8 cellular contexts compared by ENCODE assay signal in the genomic region with DNA sequence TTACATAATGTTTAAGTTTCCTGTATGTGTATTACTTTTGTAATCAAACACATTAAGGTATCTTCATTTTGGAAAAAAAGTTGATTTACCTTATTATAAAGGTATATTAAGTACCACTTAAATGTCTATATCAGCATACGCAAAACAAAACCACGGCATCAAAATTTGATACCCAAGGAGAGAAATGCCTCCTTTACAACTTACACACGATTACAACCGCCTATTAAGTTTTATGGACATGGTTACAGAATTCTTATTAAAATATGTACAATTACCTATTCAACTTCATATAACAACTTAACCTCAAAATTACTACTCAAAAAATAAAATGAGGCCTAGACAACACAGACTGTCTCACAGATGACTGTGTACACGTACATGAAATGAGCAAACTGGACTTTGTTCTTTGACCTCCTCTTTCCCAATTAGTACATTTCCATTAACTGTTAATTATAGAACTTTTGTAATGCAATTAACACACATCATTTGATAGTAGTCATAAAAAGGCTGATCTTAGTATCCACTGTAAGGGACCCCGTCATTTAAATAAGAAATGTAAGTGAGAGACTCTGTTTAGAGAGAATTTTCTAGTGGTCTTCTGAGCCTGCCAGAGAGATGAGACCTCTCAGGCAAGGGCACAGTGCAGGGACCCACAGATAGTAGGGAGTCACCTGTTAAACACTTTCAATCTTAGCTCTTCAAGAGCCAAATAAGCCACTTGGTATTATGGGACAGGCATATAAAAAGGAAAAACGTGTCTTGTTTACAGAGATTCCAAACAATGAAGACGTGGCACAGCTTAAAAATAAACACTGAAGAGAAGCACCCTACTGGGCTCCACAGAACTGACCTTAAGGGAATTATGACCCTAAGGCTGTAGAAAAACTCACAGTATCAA. TPM values are rescaled to one million over a fixed set of nuclear protein-coding genes. Genes with fewer than 3 reads are reported as not detected.
DNase-seq lines count a peak whose midpoint lies in the region; ATAC-seq and TF ChIP-seq lines count a peak whose summit lies in the region.

No MANE protein-coding gene starts in this region.

- H3K4me1 ChIP-seq in HUES6 (ENCODE audit: control insufficient read depth, insufficient read depth, low read length) (peaks cover 64% of the 10 kb centered on the region), mammary epithelial cell (ENCODE audit: insufficient read depth, low read length) (peaks cover 58% of the 10 kb centered on the region)

- dilution Hi-C loops in mammary epithelial cell (cut with HindIII; ENCODE audit: low sequenced_read_pairs), result no loop called here

- H3K27me3 ChIP-seq in HUES6 (ENCODE audit: control insufficient read depth, insufficient read depth, low read length), result no peaks in the 10 kb centered on the region
- no peaks in the 10 kb centered on the region for H3K27me3 ChIP-seq in mammary epithelial cell (ENCODE audit: insufficient read depth, low read length)

- in situ Hi-C loops in mammary epithelial cell (cut with MboI; ENCODE audit: low sequenced_read_pairs in 2 of 2), result no loop called here

- no peaks in the 10 kb centered on the region for H3K36me3 ChIP-seq in HUES6 (ENCODE audit: control insufficient read depth, insufficient read depth, low read length)
- no peaks in the 10 kb centered on the region for H3K36me3 ChIP-seq in mammary epithelial cell (ENCODE audit: insufficient read depth, low read length)

- H3K9me3 ChIP-seq in HUES6 (ENCODE audit: control insufficient read depth, insufficient read depth, low read depth, low read length) (no peaks in the 10 kb centered on the region), mammary epithelial cell (replicated peaks; ENCODE audit: insufficient read depth, low read length) (no peaks in the 10 kb centered on the region)

- H3K27me3 Mint-ChIP-seq in mesothelial cell of epicardium (ENCODE audit: low read depth), result no peaks in the 10 kb centered on the region

- peak overlapping the region; percentile 85 for H3K27ac ChIP-seq in 22Rv1
- no peak overlapping the region for H3K27ac ChIP-seq in HUES6 (ENCODE audit: low read depth, low read length)
- H3K27ac ChIP-seq in mammary epithelial cell (ENCODE audit: insufficient read depth, low read depth, low read length), result peak overlapping the region; percentile 97

- peaks cover 97% of the 10 kb centered on the region for H3K79me2 ChIP-seq in mammary epithelial cell (ENCODE audit: insufficient read depth, low read length)

- H3K4me1 Mint-ChIP-seq in mesothelial cell of epicardium, result peaks cover 58% of the 10 kb centered on the region

- H3K27ac Mint-ChIP-seq in mesothelial cell of epicardium, result peak overlapping the region; percentile 98

- no peaks in the 10 kb centered on the region for H3K9me3 Mint-ChIP-seq in mesothelial cell of epicardium

- peak overlapping the region; percentile 86 for H3K9ac ChIP-seq in HUES6 (ENCODE audit: low read length)
- peak overlapping the region; percentile 99 for H3K9ac ChIP-seq in mammary epithelial cell (ENCODE audit: insufficient read depth, low read length)

- 17% methylated on average over 8 of the region's 8 CpGs for WGBS in mammary epithelial cell (ENCODE audit: low coverage, missing lambda C conversion rate)

- peaks cover 19% of the 10 kb centered on the region for H4K20me1 ChIP-seq in mammary epithelial cell (ENCODE audit: insufficient read depth, low read length)

- BruUV-seq in mammary epithelial cell (replicated peaks; lab: Mats Ljungman, UMichigan), result TSS peak; percentile 91

- TF ChIP-seq CTCF in 22Rv1 (IDR thresholded peaks at IDR 0.05), result no peak
- no peak for TF ChIP-seq CTCF in mammary epithelial cell (conservative IDR thresholded peaks at IDR 0.05 in 1 of 2, IDR thresholded peaks at IDR 0.05 in 1 of 2; ENCODE audit: extremely low read depth in 1 of 2, insufficient read depth in 1 of 2, low read depth in 1 of 2, low read length in 2 of 2)
- no peak for TF ChIP-seq CTCF in mesothelial cell of epicardium (IDR thresholded peaks at IDR 0.05; ENCODE audit: unreplicated experiment)

- no peaks in the 10 kb centered on the region for H3K36me3 Mint-ChIP-seq in mesothelial cell of epicardium

- intact Hi-C loops in mammary epithelial cell (cut with micrococcal nuclease), result loop anchor here (1.0 kb wide), 2 partner anchors 13 to 24 kb away; no protein-coding TSS in a partner anchor

- CTCF ChIA-PET in mammary epithelial cell (lab: Charles Lee; ENCODE audit: low non-redundant PET), result no interaction called here

- H3K4me2 ChIP-seq in mammary epithelial cell (ENCODE audit: insufficient read depth, low read depth, low read length), result peak overlapping the region; percentile 98

- H2AFZ ChIP-seq in mammary epithelial cell (ENCODE audit: low read depth, low read length), result no peak overlapping the region

- no peak for DNase-seq in mammary epithelial cell
- no peak for DNase-seq in mesothelial cell of epicardium (ENCODE audit: low spot score in 2 of 2, unreplicated experiment in 2 of 2)
- DNase-seq in germinal center (ENCODE audit: low spot score), result no peak
- no peak for DNase-seq in NCI-H1092 treated with DMSO at 0.1 percent for 48 hours (lab: John Stamatoyannopoulos, UW)
- DNase-seq in HuH-7.5 (ENCODE audit: low spot score), result no peak

- H3K4me3 Mint-ChIP-seq in mesothelial cell of epicardium, result peak overlapping the region; percentile 98

- H3K4me3 ChIP-seq in HUES6 (ENCODE audit: low read depth, low read length) (peak overlapping the region; percentile 76), mammary epithelial cell (replicated peaks in 1 of 3; ENCODE audit: insufficient read depth in 1 of 3, low read depth in 2 of 3, low read length in 3 of 3) (peak overlapping the region; percentile 96 to 98 (median 97))

- no peak for ATAC-seq in GM19023 (IDR thresholded peaks at IDR 0.05; ENCODE audit: unreplicated experiment)

RNA-seq across cellular contexts. Expression of a gene that starts 2.4 kb away (rescaled TPM):
- 10 to 100 TPM; 38.7 to 53.2 TPM for total RNA-seq in mammary epithelial cell
- 13.6 TPM for polyA plus RNA-seq in mammary epithelial cell
- polyA minus RNA-seq in mammary epithelial cell, result 31.4 TPM
- total RNA-seq in mesothelial cell of epicardium, result 70.3 to 73.1 TPM (median 70.5 TPM) in 3 replicates

RNA-seq across cellular contexts. Expression of a gene that starts 14.0 kb away (rescaled TPM):
- total RNA-seq in mammary epithelial cell (10 to 100 TPM; 34.5 to 43.2 TPM), mesothelial cell of epicardium (57.8 to 59.2 TPM (median 57.9 TPM) in 3 replicates)
- 29.7 TPM for polyA plus RNA-seq in mammary epithelial cell
- 47.5 TPM for polyA minus RNA-seq in mammary epithelial cell

RNA-seq across cellular contexts. Expression of a gene that starts 28.6 kb away (rescaled TPM):
- total RNA-seq in mammary epithelial cell (under 1 TPM; 0.33 to 0.67 TPM), mesothelial cell of epicardium (5.3 to 7.1 TPM (median 5.7 TPM) in 3 replicates)
- polyA plus RNA-seq in mammary epithelial cell, result 0.09 TPM
- polyA minus RNA-seq in mammary epithelial cell, result not detected
